In the genomic region with DNA sequence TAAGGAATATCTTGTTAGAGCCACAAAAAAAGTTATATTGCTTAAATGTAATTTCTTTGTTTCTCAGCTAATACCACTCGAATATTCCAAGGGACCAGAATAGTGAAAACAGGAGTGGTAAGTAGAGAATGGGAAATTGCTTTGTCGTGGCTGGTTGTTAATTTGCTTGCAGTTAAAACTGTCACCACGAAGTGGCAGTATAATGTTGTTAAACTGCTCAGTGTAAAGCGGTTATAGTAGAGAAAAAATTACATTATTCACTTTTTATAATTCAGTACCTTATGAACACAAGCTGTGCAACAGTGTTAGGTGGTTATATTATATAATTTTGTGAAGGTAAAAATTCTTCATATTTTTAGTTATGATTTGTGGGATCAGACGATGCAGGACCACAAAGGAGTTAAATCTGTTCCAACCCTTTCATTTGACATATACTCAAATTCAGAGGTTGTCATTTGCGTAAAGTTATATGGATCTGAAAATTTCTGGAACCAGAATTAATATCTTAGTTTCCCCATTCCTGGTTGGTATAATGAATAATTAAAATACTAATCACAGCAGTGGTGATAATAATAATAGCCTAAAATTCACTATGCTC, we compare ENCODE assay signal across 9 cellular contexts.
DNase-seq lines count a peak whose midpoint lies in the region; ATAC-seq and TF ChIP-seq lines count a peak whose summit lies in the region.
"Had no signal": no experiment of that assay in that cellular context is flagged by ENCODE, and none has a peak within 500 bp of the region (broad histone marks: within the 10 kb centered on the region; RNA-seq: fewer than 3 reads in every experiment).

No MANE protein-coding gene starts in this region.

- 49% methylated on average over 6 of the region's 6 CpGs for WGBS in esophagus muscularis mucosa

- H3K4me3 Mint-ChIP-seq in CD14-positive monocyte (no peak overlapping the region), progenitor cell of endocrine pancreas (ENCODE audit: low read depth) (no peak overlapping the region)
- H3K4me3 Mint-ChIP-seq: IgD-negative memory B cell had no signal

- H3K27me3 ChIP-seq in HAP-1 (ENCODE audit: low read depth) (no peaks in the 10 kb centered on the region), esophagus muscularis mucosa (no peaks in the 10 kb centered on the region)

- ATAC-seq in GM21825 (IDR thresholded peaks at IDR 0.05; ENCODE audit: unreplicated experiment): no peak

- H3K9me3 Mint-ChIP-seq in CD14-positive monocyte: no peaks in the 10 kb centered on the region
- H3K9me3 Mint-ChIP-seq in progenitor cell of endocrine pancreas (ENCODE audit: low read depth): no peaks in the 10 kb centered on the region
- H3K9me3 Mint-ChIP-seq: IgD-negative memory B cell had no signal

- TF ChIP-seq POLR2A in esophagus muscularis mucosa (IDR thresholded peaks at IDR 0.05; ENCODE audit: low read depth): no peak

- in situ Hi-C loops in HAP-1 (cut with MboI; ENCODE audit: low sequenced_read_pairs): loop anchor here (5.0 to 10.0 kb wide), 2 partner anchors 123 to 356 kb away; no protein-coding TSS in a partner anchor

- H3K27ac Mint-ChIP-seq in CD14-positive monocyte (no peak overlapping the region), progenitor cell of endocrine pancreas (no peak overlapping the region)

- intact Hi-C loops in CD14-positive monocyte (cut with micrococcal nuclease): loop anchor here in 1 of 2 donors (10.0 kb wide), 1 partner anchor 1623 kb away; no protein-coding TSS in a partner anchor
- intact Hi-C loops in esophagus muscularis mucosa (cut with DNase I): no loop called here

- H3K9me3 ChIP-seq in HAP-1 (no peaks in the 10 kb centered on the region), esophagus muscularis mucosa (no peaks in the 10 kb centered on the region)

- TF ChIP-seq CTCF in CD14-positive monocyte (IDR thresholded peaks at IDR 0.05) (peak; percentile 38), esophagus muscularis mucosa (IDR thresholded peaks at IDR 0.05) (peak; percentile 38 to 57 (median 42)), progenitor cell of endocrine pancreas (IDR thresholded peaks at IDR 0.05; ENCODE audit: unreplicated experiment) (peak; percentile 73)

- DNase-seq in CD14-positive monocyte (ENCODE audit: low spot score) (no peak), HAP-1 (ENCODE audit: low spot score in 2 of 2) (peak; percentile 45 to 50), OCI-M2 (lab: John Stamatoyannopoulos, UW; ENCODE audit: unreplicated experiment) (peak; percentile 11), esophagus muscularis mucosa (ENCODE audit: extremely low spot score) (no peak), progenitor cell of endocrine pancreas (ENCODE audit: low spot score, unreplicated experiment) (no peak), NCI-H2029 (lab: John Stamatoyannopoulos, UW) (no peak)
- no peak for DNase-seq in activated naive CD4-positive, alpha-beta T cell treated with anti-CD3 and anti-CD28 coated beads, Interleukin-2, amount 50 U/mL, for 16 hours

- TF ChIP-seq EP300 in esophagus muscularis mucosa (IDR thresholded peaks at IDR 0.05): no peak

- H3K4me1 Mint-ChIP-seq in CD14-positive monocyte (no peaks in the 10 kb centered on the region), progenitor cell of endocrine pancreas (ENCODE audit: low read depth) (peaks cover 5% of the 10 kb centered on the region)
- H3K4me1 Mint-ChIP-seq: IgD-negative memory B cell had no signal

- no peak overlapping the region for H3K4me3 ChIP-seq in HAP-1
- no peak overlapping the region for H3K4me3 ChIP-seq in esophagus muscularis mucosa

- H3K27me3 Mint-ChIP-seq in CD14-positive monocyte (ENCODE audit: low read depth in 3 of 3) (peaks cover 0 to 6% (median 3%) of the 10 kb centered on the region in 3 donors), progenitor cell of endocrine pancreas (no peaks in the 10 kb centered on the region)
- H3K27me3 Mint-ChIP-seq: IgD-negative memory B cell had no signal

- no peaks in the 10 kb centered on the region for H3K36me3 ChIP-seq in HAP-1 (replicated peaks)
- peaks cover 9 to 52% (median 22%) of the 10 kb centered on the region in 4 donors for H3K36me3 ChIP-seq in esophagus muscularis mucosa

- no peak overlapping the region for H3K27ac ChIP-seq in esophagus muscularis mucosa (replicated peaks in 1 of 4)

- no peaks in the 10 kb centered on the region for H3K36me3 Mint-ChIP-seq in CD14-positive monocyte
- peaks cover 3% of the 10 kb centered on the region for H3K36me3 Mint-ChIP-seq in progenitor cell of endocrine pancreas (ENCODE audit: insufficient read depth)
- H3K36me3 Mint-ChIP-seq: IgD-negative memory B cell had no signal

- H3K4me1 ChIP-seq in HAP-1: no peaks in the 10 kb centered on the region
- H3K4me1 ChIP-seq in esophagus muscularis mucosa: no peaks in the 10 kb centered on the region

Comparison
In these comparisons a context has a peak if more than half of its experiments do, and no peak if none do; other contexts are left out.
1. DNase-seq: peak in HAP-1 (2 of 2) and OCI-M2 (single experiment); none in CD14-positive monocyte (single experiment), esophagus muscularis mucosa (single experiment), progenitor cell of endocrine pancreas (single experiment), activated naive CD4-positive, alpha-beta T cell treated with anti-CD3 and anti-CD28 coated beads, Interleukin-2, amount 50 U/mL, for 16 hours (single experiment) and NCI-H2029 (single experiment).
2. Peak in every context shown above with its lines, with median percentiles within 50 percentile points of each other: CTCF ChIP-seq.